ENCODE assay signal across 9 cellular contexts in the genomic region with DNA sequence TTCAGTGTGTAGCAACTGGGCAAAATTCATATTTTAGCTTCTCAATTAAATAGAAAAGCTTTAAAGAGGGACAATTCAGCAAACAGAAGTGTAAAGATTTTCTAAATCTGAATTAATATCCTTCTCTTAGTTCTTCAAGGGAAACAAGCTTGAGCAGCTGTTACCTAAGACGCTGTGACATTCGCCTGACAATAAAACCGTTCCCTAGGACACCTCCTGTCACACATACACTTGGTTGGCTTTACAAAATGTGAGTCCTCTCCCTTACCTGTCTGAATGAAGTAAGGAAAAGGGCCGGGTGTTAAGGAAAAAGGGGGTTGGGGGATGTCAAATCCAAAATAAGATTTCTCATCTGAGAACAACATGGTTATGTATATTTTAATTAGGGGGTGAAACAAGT. TPM values are rescaled to one million over a fixed set of nuclear protein-coding genes. Genes with fewer than 3 reads are reported as not detected.
A peak's percentile ranks its signal among the peaks of the same experiment; 100 is the strongest.
DNase-seq lines count a peak whose midpoint lies in the region; ATAC-seq and TF ChIP-seq lines count a peak whose summit lies in the region.
"Had no signal": no experiment of that assay in that cellular context is flagged by ENCODE, and none has a peak within 500 bp of the region (broad histone marks: within the 10 kb centered on the region; RNA-seq: fewer than 3 reads in every experiment).

No MANE protein-coding gene starts in this region.

- H3K27me3 ChIP-seq in CD4-positive, CD25-positive, alpha-beta regulatory T cell (ENCODE audit: control insufficient read depth, insufficient read depth, low read length): no peaks in the 10 kb centered on the region
- H3K27me3 ChIP-seq in colonic mucosa: no peaks in the 10 kb centered on the region

- no peaks in the 10 kb centered on the region for H3K36me3 Mint-ChIP-seq in CD4-positive, CD25-positive, alpha-beta regulatory T cell
- H3K36me3 Mint-ChIP-seq in IgD-negative memory B cell (no peaks in the 10 kb centered on the region), osteocyte (ENCODE audit: unreplicated experiment) (peaks cover 3% of the 10 kb centered on the region)

- no peak for DNase-seq in CD4-positive, CD25-positive, alpha-beta regulatory T cell
- DNase-seq in colonic mucosa: no peak
- no peak for DNase-seq in osteocyte (ENCODE audit: extremely low spot score, unreplicated experiment)
- DNase-seq in stimulated activated CD4-positive, alpha-beta T cell treated with anti-CD3 and anti-CD28 coated beads, Interleukin-2, amount 100 ng/mL, for 48 hours: no peak
- DNase-seq in NOMO-1 (lab: John Stamatoyannopoulos, UW; ENCODE audit: unreplicated experiment in 2 of 2): no peak
- DNase-seq: NCI-H187 treated with DMSO at 0.1 percent for 48 hours had no signal

- H3K9me3 Mint-ChIP-seq in CD4-positive, CD25-positive, alpha-beta regulatory T cell: no peaks in the 10 kb centered on the region
- no peaks in the 10 kb centered on the region for H3K9me3 Mint-ChIP-seq in IgD-negative memory B cell
- H3K9me3 Mint-ChIP-seq in osteocyte (ENCODE audit: unreplicated experiment): no peaks in the 10 kb centered on the region

- TF ChIP-seq CTCF in colonic mucosa (IDR thresholded peaks at IDR 0.05) (no peak), osteocyte (IDR thresholded peaks at IDR 0.05) (no peak)

- H3K4me3 Mint-ChIP-seq in CD4-positive, CD25-positive, alpha-beta regulatory T cell: peak overlapping the region; percentile 90 to 97 (median 94)
- H3K4me3 Mint-ChIP-seq in IgD-negative memory B cell: peak overlapping the region; percentile 93 to 99 (median 94)
- H3K4me3 Mint-ChIP-seq in osteocyte (ENCODE audit: unreplicated experiment): peak overlapping the region; percentile 8

- peaks cover 5% of the 10 kb centered on the region for H3K27me3 Mint-ChIP-seq in CD4-positive, CD25-positive, alpha-beta regulatory T cell
- H3K27me3 Mint-ChIP-seq in IgD-negative memory B cell: no peaks in the 10 kb centered on the region
- no peaks in the 10 kb centered on the region for H3K27me3 Mint-ChIP-seq in osteocyte (ENCODE audit: unreplicated experiment)

- H3K4me1 ChIP-seq in CD4-positive, CD25-positive, alpha-beta regulatory T cell (ENCODE audit: control insufficient read depth, insufficient read depth, low read length, poor library complexity, severe bottlenecking): peaks cover 54% of the 10 kb centered on the region
- peaks cover 19% of the 10 kb centered on the region for H3K4me1 ChIP-seq in colonic mucosa

- no peak for ATAC-seq in CD4-positive, CD25-positive, alpha-beta regulatory T cell (ENCODE audit: low read depth in 2 of 2)
- ATAC-seq in GM21786 (IDR thresholded peaks at IDR 0.05; ENCODE audit: unreplicated experiment) (no peak), GM19455 (IDR thresholded peaks at IDR 0.05; ENCODE audit: unreplicated experiment) (no peak)

- peak overlapping the region; percentile 93 for H3K4me3 ChIP-seq in CD4-positive, CD25-positive, alpha-beta regulatory T cell (ENCODE audit: low read depth, low read length)
- no peak overlapping the region for H3K4me3 ChIP-seq in colonic mucosa

- H3K9me3 ChIP-seq in CD4-positive, CD25-positive, alpha-beta regulatory T cell (ENCODE audit: control insufficient read depth in 2 of 2, low read length in 2 of 2): no peaks in the 10 kb centered on the region
- no peaks in the 10 kb centered on the region for H3K9me3 ChIP-seq in colonic mucosa

- H3K9ac ChIP-seq in colonic mucosa (ENCODE audit: low read depth in 2 of 2, low read length in 2 of 2): no peak overlapping the region

- peaks cover 38 to 79% (median 51%) of the 10 kb centered on the region in 4 donors for H3K4me1 Mint-ChIP-seq in CD4-positive, CD25-positive, alpha-beta regulatory T cell
- H3K4me1 Mint-ChIP-seq in IgD-negative memory B cell (peaks cover 59 to 76% (median 71%) of the 10 kb centered on the region in 3 donors), osteocyte (ENCODE audit: unreplicated experiment) (peaks cover 48% of the 10 kb centered on the region)

- H3K36me3 ChIP-seq in CD4-positive, CD25-positive, alpha-beta regulatory T cell (ENCODE audit: control insufficient read depth, insufficient read depth, low read length): no peaks in the 10 kb centered on the region
- no peaks in the 10 kb centered on the region for H3K36me3 ChIP-seq in colonic mucosa

- peak overlapping the region in 1 of 3 donors; percentile 93 for H3K27ac Mint-ChIP-seq in CD4-positive, CD25-positive, alpha-beta regulatory T cell
- peak overlapping the region; percentile 80 to 99 (median 92) for H3K27ac Mint-ChIP-seq in IgD-negative memory B cell
- peak overlapping the region; percentile 92 for H3K27ac Mint-ChIP-seq in osteocyte (ENCODE audit: unreplicated experiment)

- intact Hi-C loops in colonic mucosa (cut with DNase I): loop anchor here (10.0 kb wide), 1 partner anchor 73 kb away; no protein-coding TSS in a partner anchor

- no peak overlapping the region for H3K27ac ChIP-seq in CD4-positive, CD25-positive, alpha-beta regulatory T cell (ENCODE audit: insufficient read depth, low read length, poor library complexity, severe bottlenecking)
- H3K27ac ChIP-seq in colonic mucosa: peak overlapping the region; percentile 99

RNA-seq across cellular contexts. Expression of a gene that starts 2.1 kb away (rescaled TPM):
- total RNA-seq in CD4-positive, CD25-positive, alpha-beta regulatory T cell: 33.5 TPM
- polyA plus RNA-seq in CD4-positive, CD25-positive, alpha-beta regulatory T cell: 1 to 10 TPM; 4.2 to 7.5 (median 5.7) TPM
- 14.6 TPM for polyA plus RNA-seq in IgD-negative memory B cell
- total RNA-seq in colonic mucosa (10 to 100 TPM; 11.2 to 20.7 TPM), osteocyte (15.5 and 17.4 TPM in 2 replicates)

Comparison
In these comparisons a context has a peak if more than half of its experiments do, and no peak if none do; other contexts are left out.
1. H3K4me3 Mint-ChIP-seq: peak in every context shown above with its lines; median percentile 94 in IgD-negative memory B cell; 94 in CD4-positive, CD25-positive, alpha-beta regulatory T cell; 8 in osteocyte.